ENCODE assay signal across 36 cellular contexts in genomic region chr9:117887941-117888340, GRCh38.
"Had no signal": no experiment of that assay in that cellular context is flagged by ENCODE, and none has a peak within 500 bp of the region (broad histone marks: within the 10 kb centered on the region; RNA-seq: fewer than 3 reads in every experiment).

No MANE protein-coding gene starts in this region.

- H3K4me1 ChIP-seq: adrenal gland, breast epithelium, colonic mucosa, esophagus squamous epithelium had no signal

- H3K36me3 ChIP-seq: adrenal gland, breast epithelium, cardiac muscle cell, colonic mucosa, esophagus squamous epithelium, WERI-Rb-1 had no signal

- H3K27me3 ChIP-seq: adrenal gland, breast epithelium, cardiac muscle cell, colonic mucosa, esophagus squamous epithelium had no signal

- H3K27ac Mint-ChIP-seq: activated B cell treated with CpG ODN at 0.5 μM for 24 hours; activated CD8-positive, alpha-beta T cell treated with anti-CD3 and anti-CD28 coated beads for 36 hours; activated naive CD8-positive, alpha-beta T cell treated with anti-CD3 and anti-CD28 coated beads for 36 hours; activated naive CD8-positive, alpha-beta T cell treated with anti-CD3 and anti-CD28 coated beads, Interleukin-2, amount 50 U/mL, for 24 hours; activated T-helper 17 cell treated with anti-CD3 and anti-CD28 coated beads, Interleukin-2, amount 50 U/mL, for 72 hours; brain; T-helper 17 cell; T-helper 2 cell treated with Interferon-gamma antibody and Interleukin-4, amounts not matched to agents 5 μg/mL and 100 μg/mL, for 36 hours had no signal

- ATAC-seq: activated CD4-positive, CD25-positive, alpha-beta regulatory T cell treated with anti-CD3 and anti-CD28 coated beads, Interleukin-2, amount 50 U/mL, for 24 hours; activated CD8-positive, alpha-beta T cell treated with anti-CD3 and anti-CD28 coated beads for 36 hours; activated naive CD8-positive, alpha-beta T cell treated with anti-CD3 and anti-CD28 coated beads, Interleukin-2, amount 50 U/mL, for 24 hours; activated T-cell treated with anti-CD3 and anti-CD28 coated beads, Interleukin-2, amount 50 U/mL, for 4 hours; activated T-helper 17 cell treated with anti-CD3 and anti-CD28 coated beads, Interleukin-2, amount 50 U/mL, for 72 hours; T-helper 17 cell had no signal

- H3K27ac ChIP-seq: adrenal gland, breast epithelium, cardiac muscle cell, colonic mucosa, epithelial cell of prostate, esophagus squamous epithelium, WERI-Rb-1 had no signal

- FAIRE-seq: endometrium, endothelial cell of umbilical vein, frontal cortex had no signal

- H3K9me3 ChIP-seq: breast epithelium, colonic mucosa, esophagus squamous epithelium had no signal

- H3K9me3 Mint-ChIP-seq: activated B cell treated with CpG ODN at 0.5 μM for 24 hours; activated CD8-positive, alpha-beta T cell treated with anti-CD3 and anti-CD28 coated beads for 36 hours; activated naive CD8-positive, alpha-beta T cell treated with anti-CD3 and anti-CD28 coated beads for 36 hours; activated naive CD8-positive, alpha-beta T cell treated with anti-CD3 and anti-CD28 coated beads, Interleukin-2, amount 50 U/mL, for 24 hours; activated T-cell treated with anti-CD3 and anti-CD28 coated beads, Interleukin-2, amount 50 U/mL, for 4 hours; activated T-helper 17 cell treated with anti-CD3 and anti-CD28 coated beads, Interleukin-2, amount 50 U/mL, for 72 hours; brain; T-helper 2 cell treated with Interferon-gamma antibody and Interleukin-4, amounts not matched to agents 5 μg/mL and 100 μg/mL, for 36 hours had no signal

- DNase-seq: activated B cell treated with CpG ODN at 0.5 μM for 24 hours; activated CD4-positive, alpha-beta T cell treated with anti-CD3 and anti-CD28 coated beads for 48 hours; activated CD4-positive, alpha-beta T cell treated with anti-CD3 and anti-CD28 coated beads, Interleukin-2, amount 50 U/mL, for 1 hour; activated CD4-positive, alpha-beta T cell treated with anti-CD3 and anti-CD28 coated beads, Interleukin-2, amount 50 U/mL, for 48 hours; activated CD8-positive, alpha-beta memory T cell treated with anti-CD3 and anti-CD28 coated beads for 24 hours; activated CD8-positive, alpha-beta T cell treated with anti-CD3 and anti-CD28 coated beads for 36 hours; activated effector memory CD4-positive, alpha-beta T cell treated with Interleukin-2 at 50 U/mL for 16 hours; activated gamma-delta T cell treated with Interleukin-2 at 50 U/mL for 16 hours; activated naive CD4-positive, alpha-beta T cell treated with anti-CD3 and anti-CD28 coated beads, Interleukin-2, amount 50 U/mL, for 16 hours; activated naive CD4-positive, alpha-beta T cell treated with Interleukin-2 at 50 U/mL for 16 hours; activated naive CD8-positive, alpha-beta T cell treated with anti-CD3 and anti-CD28 coated beads for 36 hours; activated naive CD8-positive, alpha-beta T cell treated with anti-CD3 and anti-CD28 coated beads, Interleukin-2, amount 50 U/mL, for 24 hours; activated T-cell treated with anti-CD3 and anti-CD28 coated beads, Interleukin-2, amount 50 U/mL, for 4 hours; adrenal gland; amygdala; aorta; central memory CD4-positive, alpha-beta T cell; cerebellar nuclear complex; colonic mucosa; effector CD8-positive, alpha-beta T cell; esophagus squamous epithelium; head of caudate nucleus; T-helper 1 cell; T-helper 17 cell; T1000; WERI-Rb-1 had no signal

- H3K4me3 ChIP-seq: adrenal gland, breast epithelium, cardiac muscle cell, colonic mucosa, esophagus squamous epithelium had no signal

- H3K36me3 Mint-ChIP-seq: activated naive CD8-positive, alpha-beta T cell treated with anti-CD3 and anti-CD28 coated beads for 36 hours; brain had no signal
